3 cellular contexts compared by ENCODE assay signal in the genomic region with DNA sequence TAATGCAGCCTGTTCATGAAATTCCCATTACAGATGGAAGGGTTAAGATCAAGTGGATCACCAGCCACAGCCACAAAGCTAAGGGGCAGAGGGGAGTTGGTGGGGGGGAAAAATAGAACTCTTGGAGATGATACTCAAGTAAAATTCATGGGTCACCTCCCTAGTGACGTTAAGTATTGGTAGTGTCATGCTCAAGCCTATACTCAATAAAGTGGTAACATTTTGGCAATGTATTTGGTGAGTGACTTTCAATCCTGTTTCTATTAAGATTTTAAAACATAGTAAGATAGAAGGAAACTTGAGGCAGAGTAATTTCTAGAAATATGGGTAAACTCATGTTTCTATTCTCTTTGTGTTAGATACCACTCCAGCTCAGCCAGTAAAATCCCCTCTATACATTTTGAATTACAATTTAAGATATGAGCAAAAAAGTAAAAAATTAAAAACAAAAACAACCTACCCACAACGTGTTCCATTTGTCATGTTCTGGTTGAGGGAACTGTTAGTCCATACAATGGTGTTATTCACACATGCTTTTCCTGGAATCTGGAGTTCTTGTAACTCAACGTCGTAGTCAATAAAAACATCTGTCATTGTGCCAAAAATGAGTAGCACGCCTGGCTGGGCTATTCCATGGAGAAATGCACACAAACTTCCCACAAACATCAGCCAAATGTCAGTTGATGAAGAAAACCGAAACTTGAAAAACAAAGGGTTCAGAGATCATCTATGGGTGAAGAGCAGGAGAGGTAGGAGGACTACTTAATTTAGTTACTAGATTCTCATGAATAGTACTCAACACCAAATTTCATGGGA.
TF ChIP-seq lines count a peak whose summit lies in the region.

No MANE protein-coding gene starts in this region.

TF ChIP-seq in liver, 16 proteins besides CTCF, POLR2A, EP300 and RAD21:
- no peak for TF ChIP-seq JUND (IDR thresholded peaks at IDR 0.05)
- TF ChIP-seq NR2F2 (IDR thresholded peaks at IDR 0.05): peak; percentile 34
- TF ChIP-seq HNF4A (conservative IDR thresholded peaks at IDR 0.05): peak; percentile 42 to 59
- no peak for TF ChIP-seq YY1 (IDR thresholded peaks at IDR 0.05)
- TF ChIP-seq GABPA (IDR thresholded peaks at IDR 0.05 in 1 of 2, conservative IDR thresholded peaks at IDR 0.05 in 1 of 2): no peak
- peak; percentile 69 for TF ChIP-seq SP1 (IDR thresholded peaks at IDR 0.05)
- peak; percentile 65 to 86 for TF ChIP-seq RXRA (IDR thresholded peaks at IDR 0.05)
- no peak for TF ChIP-seq FOXA2 (IDR thresholded peaks at IDR 0.05)

TF ChIP-seq in HepG2, 621 proteins besides CTCF, POLR2A, EP300 and RAD21 (continues in another document):
- no peak for TF ChIP-seq FOXC1 (CRISPR knock-in tag; IDR thresholded peaks at IDR 0.05; ENCODE audit: borderline replicate concordance)
- TF ChIP-seq, protein P1, sequence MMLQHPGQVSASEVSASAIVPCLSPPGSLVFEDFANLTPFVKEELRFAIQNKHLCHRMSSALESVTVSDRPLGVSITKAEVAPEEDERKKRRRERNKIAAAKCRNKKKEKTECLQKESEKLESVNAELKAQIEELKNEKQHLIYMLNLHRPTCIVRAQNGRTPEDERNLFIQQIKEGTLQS (CRISPR knock-in tag; IDR thresholded peaks at IDR 0.05): no peak
- no peak for TF ChIP-seq REPIN1 (CRISPR knock-in tag; IDR thresholded peaks at IDR 0.05; ENCODE audit: borderline replicate concordance, low read depth)
- TF ChIP-seq RARA (CRISPR knock-in tag; IDR thresholded peaks at IDR 0.05): no peak
- no peak for TF ChIP-seq NR2F2 (IDR thresholded peaks at IDR 0.05; ENCODE audit: borderline replicate concordance, low read depth)
- TF ChIP-seq ZNF883 (CRISPR knock-in tag; IDR thresholded peaks at IDR 0.05; ENCODE audit: not compliant biosample characterization): no peak
- no peak for TF ChIP-seq ZHX1 (CRISPR knock-in tag; IDR thresholded peaks at IDR 0.05; ENCODE audit: low read depth)
- TF ChIP-seq, protein P2, sequence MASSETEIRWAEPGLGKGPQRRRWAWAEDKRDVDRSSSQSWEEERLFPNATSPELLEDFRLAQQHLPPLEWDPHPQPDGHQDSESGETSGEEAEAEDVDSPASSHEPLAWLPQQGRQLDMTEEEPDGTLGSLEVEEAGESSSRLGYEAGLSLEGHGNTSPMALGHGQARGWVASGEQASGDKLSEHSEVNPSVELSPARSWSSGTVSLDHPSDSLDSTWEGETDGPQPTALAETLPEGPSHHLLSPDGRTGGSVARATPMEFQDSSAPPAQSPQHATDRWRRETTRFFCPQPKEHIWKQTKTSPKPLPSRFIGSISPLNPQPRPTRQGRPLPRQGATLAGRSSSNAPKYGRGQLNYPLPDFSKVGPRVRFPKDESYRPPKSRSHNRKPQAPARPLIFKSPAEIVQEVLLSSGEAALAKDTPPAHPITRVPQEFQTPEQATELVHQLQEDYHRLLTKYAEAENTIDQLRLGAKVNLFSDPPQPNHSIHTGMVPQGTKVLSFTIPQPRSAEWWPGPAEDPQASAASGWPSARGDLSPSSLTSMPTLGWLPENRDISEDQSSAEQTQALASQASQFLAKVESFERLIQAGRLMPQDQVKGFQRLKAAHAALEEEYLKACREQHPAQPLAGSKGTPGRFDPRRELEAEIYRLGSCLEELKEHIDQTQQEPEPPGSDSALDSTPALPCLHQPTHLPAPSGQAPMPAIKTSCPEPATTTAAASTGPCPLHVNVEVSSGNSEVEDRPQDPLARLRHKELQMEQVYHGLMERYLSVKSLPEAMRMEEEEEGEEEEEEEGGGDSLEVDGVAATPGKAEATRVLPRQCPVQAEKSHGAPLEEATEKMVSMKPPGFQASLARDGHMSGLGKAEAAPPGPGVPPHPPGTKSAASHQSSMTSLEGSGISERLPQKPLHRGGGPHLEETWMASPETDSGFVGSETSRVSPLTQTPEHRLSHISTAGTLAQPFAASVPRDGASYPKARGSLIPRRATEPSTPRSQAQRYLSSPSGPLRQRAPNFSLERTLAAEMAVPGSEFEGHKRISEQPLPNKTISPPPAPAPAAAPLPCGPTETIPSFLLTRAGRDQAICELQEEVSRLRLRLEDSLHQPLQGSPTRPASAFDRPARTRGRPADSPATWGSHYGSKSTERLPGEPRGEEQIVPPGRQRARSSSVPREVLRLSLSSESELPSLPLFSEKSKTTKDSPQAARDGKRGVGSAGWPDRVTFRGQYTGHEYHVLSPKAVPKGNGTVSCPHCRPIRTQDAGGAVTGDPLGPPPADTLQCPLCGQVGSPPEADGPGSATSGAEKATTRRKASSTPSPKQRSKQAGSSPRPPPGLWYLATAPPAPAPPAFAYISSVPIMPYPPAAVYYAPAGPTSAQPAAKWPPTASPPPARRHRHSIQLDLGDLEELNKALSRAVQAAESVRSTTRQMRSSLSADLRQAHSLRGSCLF (CRISPR knock-in tag; IDR thresholded peaks at IDR 0.05; ENCODE audit: borderline replicate concordance): no peak
- TF ChIP-seq, protein P3, sequence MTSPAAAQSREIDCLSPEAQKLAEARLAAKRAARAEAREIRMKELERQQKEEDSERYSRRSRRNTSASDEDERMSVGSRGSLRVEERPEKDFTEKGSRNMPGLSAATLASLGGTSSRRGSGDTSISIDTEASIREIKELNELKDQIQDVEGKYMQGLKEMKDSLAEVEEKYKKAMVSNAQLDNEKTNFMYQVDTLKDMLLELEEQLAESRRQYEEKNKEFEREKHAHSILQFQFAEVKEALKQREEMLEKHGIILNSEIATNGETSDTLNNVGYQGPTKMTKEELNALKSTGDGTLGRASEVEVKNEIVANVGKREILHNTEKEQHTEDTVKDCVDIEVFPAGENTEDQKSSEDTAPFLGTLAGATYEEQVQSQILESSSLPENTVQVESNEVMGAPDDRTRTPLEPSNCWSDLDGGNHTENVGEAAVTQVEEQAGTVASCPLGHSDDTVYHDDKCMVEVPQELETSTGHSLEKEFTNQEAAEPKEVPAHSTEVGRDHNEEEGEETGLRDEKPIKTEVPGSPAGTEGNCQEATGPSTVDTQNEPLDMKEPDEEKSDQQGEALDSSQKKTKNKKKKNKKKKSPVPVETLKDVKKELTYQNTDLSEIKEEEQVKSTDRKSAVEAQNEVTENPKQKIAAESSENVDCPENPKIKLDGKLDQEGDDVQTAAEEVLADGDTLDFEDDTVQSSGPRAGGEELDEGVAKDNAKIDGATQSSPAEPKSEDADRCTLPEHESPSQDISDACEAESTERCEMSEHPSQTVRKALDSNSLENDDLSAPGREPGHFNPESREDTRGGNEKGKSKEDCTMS (CRISPR knock-in tag; conservative IDR thresholded peaks at IDR 0.05): no peak
- TF ChIP-seq RFX1 (IDR thresholded peaks at IDR 0.05): no peak
- no peak for TF ChIP-seq PAX8 (CRISPR knock-in tag; IDR thresholded peaks at IDR 0.05; ENCODE audit: borderline replicate concordance)

TF ChIP-seq in H1, 55 proteins besides CTCF, POLR2A, EP300 and RAD21:
- no peak for TF ChIP-seq FOSL1 (IDR thresholded peaks at IDR 0.05; ENCODE audit: insufficient read depth, low read depth, low read length)
- no peak for TF ChIP-seq CEBPB (IDR thresholded peaks at IDR 0.05; ENCODE audit: low read depth, low read length)
- no peak for TF ChIP-seq BRCA1 (IDR thresholded peaks at IDR 0.05; ENCODE audit: low read depth, low read length)
- TF ChIP-seq ZNF274 (IDR thresholded peaks at IDR 0.05; ENCODE audit: borderline replicate concordance, extremely low read depth, low read length): no peak
- no peak for TF ChIP-seq SIRT6 (IDR thresholded peaks at IDR 0.05; ENCODE audit: low read length)
